Comparison of ENCODE assay signal across 11 cellular contexts in the genomic region with DNA sequence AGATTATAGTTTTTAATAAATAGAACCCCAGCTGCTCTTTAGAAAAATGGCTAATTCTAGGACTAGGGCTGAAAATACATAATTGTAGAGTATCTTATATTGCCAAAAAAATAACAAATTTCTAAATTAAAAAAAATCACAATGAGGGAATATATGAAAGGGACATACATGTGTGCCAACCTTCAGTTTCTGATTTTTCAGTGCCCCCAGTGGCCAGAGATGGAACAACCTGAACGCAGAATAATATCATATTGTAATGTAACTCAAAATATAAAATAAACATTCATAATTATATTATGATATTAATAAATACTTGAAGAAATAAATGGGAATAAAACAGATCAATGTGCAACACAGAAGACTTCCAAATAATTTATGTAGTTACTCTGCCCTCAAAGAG.
DNase-seq lines count a peak whose midpoint lies in the region; ATAC-seq and TF ChIP-seq lines count a peak whose summit lies in the region.
"Had no signal": no experiment of that assay in that cellular context is flagged by ENCODE, and none has a peak within 500 bp of the region (broad histone marks: within the 10 kb centered on the region; RNA-seq: fewer than 3 reads in every experiment).

No MANE protein-coding gene starts in this region.

- H3K27ac ChIP-seq in dorsolateral prefrontal cortex: no peak overlapping the region
- H3K27ac ChIP-seq: stomach had no signal

- H3K27ac Mint-ChIP-seq in osteocyte (ENCODE audit: unreplicated experiment): no peak overlapping the region

- DNase-seq in Kasumi-1 (lab: John Stamatoyannopoulos, UW): peak; percentile 2 to 16
- no peak for DNase-seq in dorsolateral prefrontal cortex
- DNase-seq in osteocyte (ENCODE audit: extremely low spot score, unreplicated experiment): no peak
- DNase-seq in stimulated activated CD4-positive, alpha-beta T cell treated with anti-CD3 and anti-CD28 coated beads, Interleukin-4, amount 100 ng/mL, for 4 hours: no peak
- DNase-seq: activated CD4-positive, alpha-beta T cell treated with anti-CD3 and anti-CD28 coated beads, Interleukin-2, amount 50 U/mL, for 1 hour; foreskin melanocyte; NCI-H1417 treated with DMSO at 0.1 percent for 48 hours; stomach had no signal

- intact Hi-C loops in dorsolateral prefrontal cortex (cut with DNase I): no loop called here

- H3K4me3 Mint-ChIP-seq in osteocyte (ENCODE audit: unreplicated experiment): no peak overlapping the region

- ATAC-seq in GM18517 (IDR thresholded peaks at IDR 0.05; ENCODE audit: unreplicated experiment): no peak
- no peak for ATAC-seq in GM18502 (IDR thresholded peaks at IDR 0.05; ENCODE audit: poor library complexity, unreplicated experiment)

- peaks cover 20% of the 10 kb centered on the region for H3K4me1 Mint-ChIP-seq in osteocyte (ENCODE audit: unreplicated experiment)

- TF ChIP-seq CTCF in GM12872 (IDR thresholded peaks at IDR 0.05; ENCODE audit: insufficient read depth, low read depth, low read length) (0 out of 3 replicates have a peak, but pooled peaks have one; percentile 38), dorsolateral prefrontal cortex (IDR thresholded peaks at IDR 0.05 in 54 of 56, conservative IDR thresholded peaks at IDR 0.05 in 2 of 56; ENCODE audit: low read depth in 1 of 56, partially characterized antibody in 56 of 56) (peak in 54 of 56 donors; percentile 24 to 64 (median 46)), osteocyte (IDR thresholded peaks at IDR 0.05) (peak; percentile 59)

- H3K27me3 ChIP-seq in dorsolateral prefrontal cortex: peaks cover 0 to 3% (median 0%) of the 10 kb centered on the region in 45 donors
- H3K27me3 ChIP-seq: stomach had no signal

- H3K4me3 ChIP-seq in dorsolateral prefrontal cortex: no peak overlapping the region
- H3K4me3 ChIP-seq: stomach had no signal

- no peaks in the 10 kb centered on the region for H3K27me3 Mint-ChIP-seq in osteocyte (ENCODE audit: unreplicated experiment)

- no peaks in the 10 kb centered on the region for H3K36me3 Mint-ChIP-seq in osteocyte (ENCODE audit: unreplicated experiment)

- H3K9me3 Mint-ChIP-seq in osteocyte (ENCODE audit: unreplicated experiment): peaks cover 8% of the 10 kb centered on the region

Comparison
In these comparisons a context has a peak if more than half of its experiments do, and no peak if none do; other contexts are left out.
1. DNase-seq: peak in Kasumi-1 (2 of 2); none in dorsolateral prefrontal cortex (0 of 10), osteocyte (single experiment) and stimulated activated CD4-positive, alpha-beta T cell treated with anti-CD3 and anti-CD28 coated beads, Interleukin-4, amount 100 ng/mL, for 4 hours (0 of 2).
2. Peak in every context shown above with its lines, with median percentiles within 50 percentile points of each other: CTCF ChIP-seq.